ENCODE assay signal across 9 cellular contexts in the genomic region with DNA sequence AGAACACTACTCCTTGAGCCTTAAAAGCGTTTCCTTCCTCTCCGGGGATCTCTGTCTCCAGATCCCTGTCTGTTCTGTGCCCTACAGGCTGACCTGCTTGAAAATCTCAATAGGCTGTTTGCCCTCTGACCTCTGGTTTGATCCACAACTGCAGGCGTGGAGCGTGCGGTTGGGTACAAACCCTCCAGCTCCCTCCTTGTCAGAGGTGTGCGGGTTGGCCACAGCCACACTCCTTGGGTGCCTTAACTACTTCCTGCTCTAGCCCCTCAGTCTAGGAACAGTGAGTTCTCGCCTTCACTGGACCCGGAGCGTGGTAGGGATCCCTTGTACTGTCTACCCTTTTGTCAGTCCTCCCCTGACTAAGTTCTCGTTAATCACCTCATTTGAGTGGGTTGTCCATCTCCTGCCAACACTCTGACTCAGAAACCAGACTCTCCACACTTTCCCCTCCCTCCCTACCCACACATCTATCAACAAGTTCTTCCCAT. TPM values are rescaled to one million over a fixed set of nuclear protein-coding genes. Genes with fewer than 3 reads are reported as not detected.
A peak's percentile ranks its signal among the peaks of the same experiment; 100 is the strongest.
DNase-seq lines count a peak whose midpoint lies in the region; ATAC-seq and TF ChIP-seq lines count a peak whose summit lies in the region.
"Had no signal": no experiment of that assay in that cellular context is flagged by ENCODE, and none has a peak within 500 bp of the region (broad histone marks: within the 10 kb centered on the region; RNA-seq: fewer than 3 reads in every experiment).

No MANE protein-coding gene starts in this region.

- ATAC-seq in esophagus mucosa (peak; percentile 16), GM19351 (IDR thresholded peaks at IDR 0.05; ENCODE audit: unreplicated experiment) (no peak)

- peaks cover 76% of the 10 kb centered on the region for H3K4me1 Mint-ChIP-seq in nephron progenitor cell

- peak overlapping the region; percentile 96 for H3K27ac Mint-ChIP-seq in nephron progenitor cell

- no peak for TF ChIP-seq CTCF in nephron progenitor cell (IDR thresholded peaks at IDR 0.05)

- no peaks in the 10 kb centered on the region for H3K9me3 Mint-ChIP-seq in nephron progenitor cell

- no peaks in the 10 kb centered on the region for H3K36me3 Mint-ChIP-seq in nephron progenitor cell (ENCODE audit: low read depth)

- H3K27me3 Mint-ChIP-seq in nephron progenitor cell (ENCODE audit: low read depth, poor library complexity), result peaks cover 10% of the 10 kb centered on the region

- DNase-seq in AG08395 (ENCODE audit: low spot score), result peak; percentile 58
- DNase-seq in NCI-H226, result peak; percentile 69
- DNase-seq in nephron progenitor cell, result no peak
- DNase-seq in NCI-H1436 (lab: John Stamatoyannopoulos, UW), result no peak
- no peak for DNase-seq in KG1 (lab: John Stamatoyannopoulos, UW)
- no peak for DNase-seq in ecto neural progenitor cell (ENCODE audit: low spot score)
- DNase-seq: DND-41 had no signal

- H3K4me3 Mint-ChIP-seq in nephron progenitor cell, result no peak overlapping the region

RNA-seq across cellular contexts. Expression of a gene that starts 33.1 kb away (rescaled TPM):
- total RNA-seq in esophagus mucosa, result 0.56 TPM

Comparison
In these comparisons a context has a peak if more than half of its experiments do, and no peak if none do; other contexts are left out.
1. DNase-seq: peak in AG08395 (single experiment) and NCI-H226 (single experiment); none in nephron progenitor cell (single experiment), NCI-H1436 (single experiment), KG1 (single experiment) and ecto neural progenitor cell (single experiment).